Comparison of ENCODE assay signal across 28 cellular contexts in the genomic region with DNA sequence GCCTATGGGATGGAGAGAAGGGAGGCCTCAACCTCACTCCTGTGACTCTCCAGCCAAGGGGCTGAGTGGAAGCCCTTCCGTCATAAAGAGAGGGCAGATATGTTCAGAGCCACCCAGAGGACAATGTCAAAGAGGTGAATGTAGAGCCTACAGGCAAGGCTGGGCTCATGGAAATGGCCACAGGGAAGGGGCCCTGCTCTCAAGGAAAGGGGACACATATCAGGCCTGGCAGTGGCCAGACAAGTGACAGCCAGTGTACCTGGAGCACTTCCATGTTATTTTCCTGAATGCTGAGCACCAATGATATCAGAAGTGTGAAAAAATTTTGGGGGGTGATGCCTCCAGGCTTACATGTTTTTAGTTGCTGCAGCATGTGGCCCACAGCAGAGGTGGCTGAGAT.
"Had no signal": no experiment of that assay in that cellular context is flagged by ENCODE, and none has a peak within 500 bp of the region (broad histone marks: within the 10 kb centered on the region; RNA-seq: fewer than 3 reads in every experiment).

No MANE protein-coding gene starts in this region.

- H3K36me3 ChIP-seq: adrenal gland, Peyer's patch, SJCRH30 had no signal

- H3K36me3 Mint-ChIP-seq: activated naive CD4-positive, alpha-beta T cell treated with anti-CD3 and anti-CD28 coated beads, Interleukin-2, amount 50 U/mL, for 24 hours had no signal

- H3K4me3 ChIP-seq: adrenal gland, body of pancreas, K562, Peyer's patch, SJCRH30, SK-N-MC had no signal

- DNase-seq: activated CD4-positive, alpha-beta T cell treated with anti-CD3 and anti-CD28 coated beads, Interleukin-2, amount 10 ng/mL, durations not matched to agents 24 days and 14 days; activated CD4-positive, alpha-beta T cell treated with anti-CD3 and anti-CD28 coated beads, Interleukin-2, amount 50 U/mL, for 48 hours; activated CD8-positive, alpha-beta T cell treated with anti-CD3 and anti-CD28 coated beads, Interleukin-2, amount 10 ng/mL, durations not matched to agents 7 days and 5 days; activated gamma-delta T cell; activated naive CD4-positive, alpha-beta T cell treated with Interleukin-2 at 50 U/mL for 16 hours; activated T-cell treated with anti-CD3 and anti-CD28 coated beads, Interleukin-2, amount 50 U/mL, for 24 hours; adrenal gland; body of pancreas; NCI-H1092 treated with DMSO at 0.1 percent for 48 hours; NCI-H1417; NCI-H146; NCI-H187; NCI-H2029 treated with DMSO at 0.1 percent for 48 hours; NCI-H2107; NCI-H2171; NCI-H510A; NCI-H526; NCI-H748 treated with DMSO at 0.1 percent for 48 hours; OCI-M1; Peyer's patch; RPMI8226; SHP77; SJCRH30; T1000 had no signal

- H3K9me3 Mint-ChIP-seq: activated CD4-positive, alpha-beta T cell treated with anti-CD3 and anti-CD28 coated beads, Interleukin-2, amount 10 ng/mL, durations not matched to agents 24 days and 14 days; activated naive CD4-positive, alpha-beta T cell treated with anti-CD3 and anti-CD28 coated beads, Interleukin-2, amount 50 U/mL, for 24 hours; activated T-cell treated with anti-CD3 and anti-CD28 coated beads, Interleukin-2, amount 50 U/mL, for 24 hours; activated T-helper 2 cell treated with anti-CD3 and anti-CD28 coated beads, Interferon-gamma antibody, Interleukin-2, Interleukin-4, amounts not matched to agents 10 μg/mL and 5 μg/mL and 100 μg/mL, durations not matched to agents 14 hours and 24 hours and 36 hours had no signal

- H3K27ac ChIP-seq: adrenal gland, body of pancreas, Peyer's patch, SJCRH30, SK-N-MC had no signal

- H3K27ac Mint-ChIP-seq: activated CD4-positive, alpha-beta T cell treated with anti-CD3 and anti-CD28 coated beads, Interleukin-2, amount 10 ng/mL, durations not matched to agents 24 days and 14 days; activated CD8-positive, alpha-beta T cell treated with anti-CD3 and anti-CD28 coated beads, Interleukin-2, amount 10 ng/mL, durations not matched to agents 7 days and 5 days; activated naive CD4-positive, alpha-beta T cell treated with anti-CD3 and anti-CD28 coated beads, Interleukin-2, amount 50 U/mL, for 24 hours; activated T-cell treated with anti-CD3 and anti-CD28 coated beads, Interleukin-2, amount 50 U/mL, for 24 hours; activated T-helper 2 cell treated with anti-CD3 and anti-CD28 coated beads, Interferon-gamma antibody, Interleukin-2, Interleukin-4, amounts not matched to agents 10 μg/mL and 5 μg/mL and 100 μg/mL, durations not matched to agents 14 hours and 24 hours and 36 hours had no signal

- H3K4me3 Mint-ChIP-seq: activated CD4-positive, alpha-beta T cell treated with anti-CD3 and anti-CD28 coated beads, Interleukin-2, amount 10 ng/mL, durations not matched to agents 24 days and 14 days; activated CD8-positive, alpha-beta T cell treated with anti-CD3 and anti-CD28 coated beads, Interleukin-2, amount 10 ng/mL, durations not matched to agents 7 days and 5 days; activated naive CD4-positive, alpha-beta T cell treated with anti-CD3 and anti-CD28 coated beads, Interleukin-2, amount 50 U/mL, for 24 hours; activated T-cell treated with anti-CD3 and anti-CD28 coated beads, Interleukin-2, amount 50 U/mL, for 24 hours had no signal

- ATAC-seq: activated CD8-positive, alpha-beta T cell treated with anti-CD3 and anti-CD28 coated beads, Interleukin-2, amount 10 ng/mL, durations not matched to agents 7 days and 5 days; body of pancreas; K562 had no signal

- H3K4me1 ChIP-seq: adrenal gland, body of pancreas, Peyer's patch, SJCRH30 had no signal

- H3K27me3 ChIP-seq: adrenal gland, body of pancreas, Peyer's patch had no signal

- H3K9me3 ChIP-seq: adrenal gland, body of pancreas, Peyer's patch, SJCRH30 had no signal

- H3K4me1 Mint-ChIP-seq: activated CD4-positive, alpha-beta T cell treated with anti-CD3 and anti-CD28 coated beads, Interleukin-2, amount 10 ng/mL, durations not matched to agents 24 days and 14 days; activated naive CD4-positive, alpha-beta T cell treated with anti-CD3 and anti-CD28 coated beads, Interleukin-2, amount 50 U/mL, for 24 hours had no signal
